14 cellular contexts compared by ENCODE assay signal in the genomic region with DNA sequence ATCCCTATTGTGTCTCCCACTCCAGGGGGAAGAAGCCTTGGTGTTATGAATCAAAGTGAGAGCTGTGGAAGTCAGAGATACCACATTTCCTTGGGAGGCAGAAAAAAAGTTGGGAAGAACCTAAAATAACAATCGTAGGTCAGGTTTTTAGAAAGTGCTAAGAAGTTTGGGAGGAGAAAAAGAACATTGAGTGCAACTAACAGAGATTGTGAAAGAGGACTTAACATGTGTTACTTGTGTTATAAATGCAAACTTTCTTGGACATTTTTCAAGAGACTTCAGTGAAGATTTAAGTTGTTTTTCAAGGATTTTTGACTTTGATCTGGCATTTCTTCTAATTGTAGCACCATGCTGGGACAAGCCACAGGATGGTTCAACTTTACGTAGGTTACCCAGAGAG. TPM values are rescaled to one million over a fixed set of nuclear protein-coding genes. Genes with fewer than 3 reads are reported as not detected.
DNase-seq lines count a peak whose midpoint lies in the region; ATAC-seq, FAIRE-seq and TF ChIP-seq lines count a peak whose summit lies in the region.
"Had no signal": no experiment of that assay in that cellular context is flagged by ENCODE, and none has a peak within 500 bp of the region (broad histone marks: within the 10 kb centered on the region; RNA-seq: fewer than 3 reads in every experiment).

No MANE protein-coding gene starts in this region.

- POLR2A ChIA-PET in activated CD4-positive, alpha-beta memory T cell treated with anti-CD3 and anti-CD28 coated beads for 36 hours (lab: Charles Lee): interaction anchor here (0.8 to 1.6 kb wide), 2 partner anchors 12 to 17 kb away, joined by 3 to 5 read pairs; no protein-coding TSS in a partner anchor
- POLR2A ChIA-PET in HepG2 (lab: Yijun Ruan, JAX): no interaction called here

- no peak overlapping the region for H2AFZ ChIP-seq in HepG2 (ENCODE audit: low read length)

- no TSS peak for BruUV-seq in HepG2 (replicated peaks; lab: Mats Ljungman, UMichigan)

- H3K4me1 ChIP-seq in HepG2 (ENCODE audit: insufficient read depth, low read length) (peaks cover 22% of the 10 kb centered on the region), heart left ventricle (peaks cover 0 to 53% (median 29%) of the 10 kb centered on the region in 12 donors)

- H3K27ac ChIP-seq in HepG2 (ENCODE audit: extremely low read length, insufficient read depth, low read length): no peak overlapping the region
- peak overlapping the region in 4 of 12 donors; percentile 10 to 78 (median 22) for H3K27ac ChIP-seq in heart left ventricle
- H3K27ac ChIP-seq: 22Rv1, SJSA1 had no signal

- CTCF ChIA-PET in activated CD4-positive, alpha-beta memory T cell treated with anti-CD3 and anti-CD28 coated beads for 36 hours (lab: Charles Lee): interaction anchor here (3.7 kb wide), 1 partner anchor 9 kb away, joined by 21 read pairs; a partner anchor contains a TSS
- CTCF ChIA-PET in HepG2 (lab: Yijun Ruan, JAX; ENCODE audit: low intra/inter-chr PET ratio, low total read pairs): no interaction called here

- TF ChIP-seq EP300 in HepG2 (IDR thresholded peaks at IDR 0.05; ENCODE audit: low read depth in 2 of 2, low read length in 2 of 2) (no peak), HepG2 (CRISPR knock-in tag; IDR thresholded peaks at IDR 0.05; ENCODE audit: borderline replicate concordance) (no peak)

- no peak for TF ChIP-seq POLR2A in HepG2 (IDR thresholded peaks at IDR 0.05; ENCODE audit: insufficient read depth in 1 of 2, low read depth in 2 of 2, low read length in 2 of 2)
- no peak for TF ChIP-seq POLR2A in heart left ventricle (IDR thresholded peaks at IDR 0.05)

- H3K9me3 ChIP-seq in HepG2 (ENCODE audit: low read length): no peaks in the 10 kb centered on the region
- no peaks in the 10 kb centered on the region for H3K9me3 ChIP-seq in heart left ventricle
- H3K9me3 ChIP-seq: right atrium auricular region, SJSA1 had no signal

- H4K20me1 ChIP-seq in HepG2 (ENCODE audit: insufficient read depth, low read length): no peaks in the 10 kb centered on the region

- H3K9ac ChIP-seq in HepG2 (ENCODE audit: insufficient read depth, low read depth, low read length): no peak overlapping the region

- in situ Hi-C loops in HepG2 (cut with HindIII; ENCODE audit: extremely low pct_ligation_motif_present, low pct_unique_long_range_greater_than_20kb): no loop called here

- TF ChIP-seq CTCF in fibroblast of pulmonary artery (IDR thresholded peaks at IDR 0.05; ENCODE audit: low read length, missing control alignments) (no peak), HepG2 (CRISPR knock-in tag; IDR thresholded peaks at IDR 0.05) (no peak), heart left ventricle (IDR thresholded peaks at IDR 0.05) (no peak)

- 52% methylated on average over 2 of the region's 2 CpGs for WGBS in HepG2 (ENCODE audit: low lambda C conversion rate)
- 83 to 87% (median 86%) methylated on average over 2 of the region's 2 CpGs for WGBS in heart left ventricle, 4 donors

- H3K36me3 Mint-ChIP-seq in T-helper 1 cell treated with Interleukin-12 subunit alpha and Interleukin-12 subunit beta and Interleukin-4 antibody, amounts not matched to agents 30 μg/mL and 1 μg/mL, for 36 hours (ENCODE audit: low read depth): peaks cover 80% of the 10 kb centered on the region
- H3K36me3 Mint-ChIP-seq in activated CD4-positive, alpha-beta memory T cell treated with anti-CD3 and anti-CD28 coated beads for 36 hours: peaks cover 83% of the 10 kb centered on the region
- H3K36me3 Mint-ChIP-seq in stimulated activated naive B cell treated with anti-CD40 and anti-IgM and Interleukin-4, amounts not matched to agents 10 μg/mL and 1 μg/mL and 100 μg/mL, for 72 hours: peaks cover 59 to 79% of the 10 kb centered on the region in 2 donors

- H3K4me1 Mint-ChIP-seq in T-helper 1 cell treated with Interleukin-12 subunit alpha and Interleukin-12 subunit beta and Interleukin-4 antibody, amounts not matched to agents 30 μg/mL and 1 μg/mL, for 36 hours (ENCODE audit: low read depth): peaks cover 56% of the 10 kb centered on the region
- peaks cover 61% of the 10 kb centered on the region for H3K4me1 Mint-ChIP-seq in activated CD4-positive, alpha-beta memory T cell treated with anti-CD3 and anti-CD28 coated beads for 36 hours (ENCODE audit: low read depth)
- H3K4me1 Mint-ChIP-seq in stimulated activated naive B cell treated with anti-CD40 and anti-IgM and Interleukin-4, amounts not matched to agents 10 μg/mL and 1 μg/mL and 100 μg/mL, for 72 hours: peaks cover 37 to 60% of the 10 kb centered on the region in 2 donors

- H3K4me3 ChIP-seq in fibroblast of pulmonary artery (replicated peaks; ENCODE audit: low read depth, low read length): no peak overlapping the region
- H3K4me3 ChIP-seq in HepG2 (replicated peaks in 1 of 3; ENCODE audit: insufficient read depth in 1 of 3, low read depth in 2 of 3, low read length in 3 of 3): no peak overlapping the region
- H3K4me3 ChIP-seq in heart left ventricle: no peak overlapping the region
- H3K4me3 ChIP-seq: right atrium auricular region, SJSA1 had no signal

- no peak for TF ChIP-seq RAD21 in HepG2 (CRISPR knock-in tag; IDR thresholded peaks at IDR 0.05)

- H3K79me2 ChIP-seq in HepG2 (ENCODE audit: insufficient read depth, low read length): no peaks in the 10 kb centered on the region

- H3K36me3 ChIP-seq in HepG2 (replicated peaks in 1 of 2; ENCODE audit: control insufficient read depth in 1 of 2, insufficient read depth in 2 of 2, low read length in 2 of 2): no peaks in the 10 kb centered on the region
- H3K36me3 ChIP-seq in heart left ventricle: peaks cover 0 to 92% (median 77%) of the 10 kb centered on the region in 9 donors

- H3K9me3 Mint-ChIP-seq in T-helper 1 cell treated with Interleukin-12 subunit alpha and Interleukin-12 subunit beta and Interleukin-4 antibody, amounts not matched to agents 30 μg/mL and 1 μg/mL, for 36 hours: no peaks in the 10 kb centered on the region
- no peaks in the 10 kb centered on the region for H3K9me3 Mint-ChIP-seq in activated CD4-positive, alpha-beta memory T cell treated with anti-CD3 and anti-CD28 coated beads for 36 hours
- H3K9me3 Mint-ChIP-seq in stimulated activated naive B cell treated with anti-CD40 and anti-IgM and Interleukin-4, amounts not matched to agents 10 μg/mL and 1 μg/mL and 100 μg/mL, for 72 hours: no peaks in the 10 kb centered on the region

- H3K27ac Mint-ChIP-seq in T-helper 1 cell treated with Interleukin-12 subunit alpha and Interleukin-12 subunit beta and Interleukin-4 antibody, amounts not matched to agents 30 μg/mL and 1 μg/mL, for 36 hours: peak overlapping the region; percentile 71
- peak overlapping the region; percentile 99 for H3K27ac Mint-ChIP-seq in activated CD4-positive, alpha-beta memory T cell treated with anti-CD3 and anti-CD28 coated beads for 36 hours
- peak overlapping the region; percentile 15 for H3K27ac Mint-ChIP-seq in stimulated activated naive B cell treated with anti-CD40 and anti-IgM and Interleukin-4, amounts not matched to agents 10 μg/mL and 1 μg/mL and 100 μg/mL, for 72 hours

- H3K27me3 ChIP-seq in HepG2 (ENCODE audit: control insufficient read depth in 1 of 2, insufficient read depth in 2 of 2, low read length in 2 of 2) (no peaks in the 10 kb centered on the region), heart left ventricle (no peaks in the 10 kb centered on the region)
- H3K27me3 ChIP-seq: right atrium auricular region, SJSA1 had no signal

- H3K27me3 Mint-ChIP-seq in T-helper 1 cell treated with Interleukin-12 subunit alpha and Interleukin-12 subunit beta and Interleukin-4 antibody, amounts not matched to agents 30 μg/mL and 1 μg/mL, for 36 hours (ENCODE audit: low read depth): no peaks in the 10 kb centered on the region
- no peaks in the 10 kb centered on the region for H3K27me3 Mint-ChIP-seq in activated CD4-positive, alpha-beta memory T cell treated with anti-CD3 and anti-CD28 coated beads for 36 hours
- H3K27me3 Mint-ChIP-seq in stimulated activated naive B cell treated with anti-CD40 and anti-IgM and Interleukin-4, amounts not matched to agents 10 μg/mL and 1 μg/mL and 100 μg/mL, for 72 hours: no peaks in the 10 kb centered on the region

- no peak overlapping the region for H3K4me3 Mint-ChIP-seq in T-helper 1 cell treated with Interleukin-12 subunit alpha and Interleukin-12 subunit beta and Interleukin-4 antibody, amounts not matched to agents 30 μg/mL and 1 μg/mL, for 36 hours
- no peak overlapping the region for H3K4me3 Mint-ChIP-seq in activated CD4-positive, alpha-beta memory T cell treated with anti-CD3 and anti-CD28 coated beads for 36 hours
- no peak overlapping the region for H3K4me3 Mint-ChIP-seq in stimulated activated naive B cell treated with anti-CD40 and anti-IgM and Interleukin-4, amounts not matched to agents 10 μg/mL and 1 μg/mL and 100 μg/mL, for 72 hours

- no peak for ATAC-seq in stimulated activated naive B cell treated with anti-CD40 and anti-IgM and Interleukin-4, amounts not matched to agents 10 μg/mL and 1 μg/mL and 100 μg/mL, for 72 hours (replicated peaks)
- ATAC-seq in HepG2 (no peak), HG03095 (IDR thresholded peaks at IDR 0.05; ENCODE audit: unreplicated experiment) (no peak), heart left ventricle (no peak)

- H3K4me2 ChIP-seq in HepG2 (ENCODE audit: low read depth, low read length): no peak overlapping the region

- intact Hi-C loops in activated CD4-positive, alpha-beta memory T cell treated with anti-CD3 and anti-CD28 coated beads for 36 hours (cut with micrococcal nuclease): loop anchor here (5.0 kb wide), 1 partner anchor 36 kb away; no protein-coding TSS in a partner anchor
- intact Hi-C loops in HepG2 (cut with micrococcal nuclease; ENCODE audit: unreplicated experiment): no loop called here
- intact Hi-C loops in heart left ventricle (cut with DNase I): loop anchor here in 2 of 10 donors (5.0 kb wide), 2 partner anchors 34 to 44 kb away; no protein-coding TSS in a partner anchor

- DNase-seq in T-helper 1 cell: no peak
- no peak for DNase-seq in activated CD4-positive, alpha-beta memory T cell treated with anti-CD3 and anti-CD28 coated beads for 36 hours
- peak; percentile 42 for DNase-seq in fibroblast of pulmonary artery (ENCODE audit: low read depth)
- DNase-seq in stimulated activated naive B cell treated with anti-CD40 and anti-IgM and Interleukin-4, amounts not matched to agents 10 μg/mL and 1 μg/mL and 100 μg/mL, for 72 hours: no peak
- DNase-seq in HepG2 (ENCODE audit: low spot score): no peak
- no peak for DNase-seq in heart left ventricle
- DNase-seq: activated effector memory CD4-positive, alpha-beta T cell treated with Interleukin-2 at 50 U/mL for 16 hours; NCI-H2107 had no signal

- FAIRE-seq in HepG2 (lab: Jason Lieb, UNC): no peak

RNA-seq across cellular contexts. Expression of a gene that starts 7.8 kb away (rescaled TPM):
- total RNA-seq in activated CD4-positive, alpha-beta memory T cell treated with anti-CD3 and anti-CD28 coated beads for 36 hours: 1 to 10 TPM; 1.5 to 2.5 TPM
- total RNA-seq in HepG2 (2016; rRNA removed; fragmentation: Illumina TruSeq; extraction: Trizol) (5.1 and 6.6 TPM in 2 replicates), heart left ventricle (under 1 TPM in 7 of 9 donors, not detected in 2; 0.14 to 0.93 (median 0.24) TPM)
- total RNA-seq in HepG2 (2016; cell fraction: cytosol; rRNA removed; fragmentation: Illumina TruSeq; extraction: Trizol; ENCODE audit: low read depth): 1.5 and 2.2 TPM in 2 replicates
- 4.6 and 8.4 TPM in 2 replicates for total RNA-seq in HepG2 (2016; cell fraction: insoluble cytoplasmic fraction; rRNA removed; fragmentation: Illumina TruSeq; extraction: Trizol)
- 3.1 and 3.6 TPM in 2 replicates for total RNA-seq in HepG2 (2016; cell fraction: membrane; rRNA removed; fragmentation: Illumina TruSeq; extraction: Trizol)
- 7.5 and 8.3 TPM in 2 replicates for total RNA-seq in HepG2 (2016; cell fraction: nucleus; rRNA removed; fragmentation: Illumina TruSeq; extraction: Trizol)
- polyA plus RNA-seq in HepG2 (2011; rRNA removed) (1.6 and 1.8 TPM in 2 replicates), heart left ventricle (under 1 TPM; 0.12 to 0.15 TPM)
- polyA plus RNA-seq in HepG2 (2011; cell fraction: cytosol; rRNA removed): 1.2 and 1.8 TPM in 2 replicates
- 0.34 and 0.36 TPM in 2 replicates for polyA plus RNA-seq in HepG2 (2011; cell fraction: nucleus; rRNA removed)
- 0.33 and 0.59 TPM in 2 replicates for polyA plus RNA-seq in HepG2 (2012)
- 2.1 and 3.6 TPM in 2 replicates for polyA plus RNA-seq in HepG2 (2016; cell fraction: cytosol; fragmentation: Illumina TruSeq; extraction: Trizol; ENCODE audit: low read depth)
- 5.1 and 6.0 TPM in 2 replicates for polyA plus RNA-seq in HepG2 (2016; cell fraction: insoluble cytoplasmic fraction; fragmentation: Illumina TruSeq; extraction: Trizol; ENCODE audit: low read depth)
- 2.4 and 3.7 TPM in 2 replicates for polyA plus RNA-seq in HepG2 (2016; cell fraction: membrane; fragmentation: Illumina TruSeq; extraction: Trizol; ENCODE audit: low read depth)
- 11.6 and 13.9 TPM in 2 replicates for polyA plus RNA-seq in HepG2 (2016; cell fraction: nucleus; fragmentation: Illumina TruSeq; extraction: Trizol; ENCODE audit: insufficient read depth, low read depth)
- 0.92 TPM in 1 of 2 replicates, not detected in the other for polyA minus RNA-seq in HepG2 (2011; rRNA and poly(A)+ RNA removed; ENCODE audit: low replicate concordance)
- polyA minus RNA-seq in HepG2 (2011; cell fraction: cytosol; rRNA and poly(A)+ RNA removed): 0.35 and 0.59 TPM in 2 replicates
- 0.52 and 0.87 TPM in 2 replicates for polyA minus RNA-seq in HepG2 (2011; cell fraction: nucleus; rRNA and poly(A)+ RNA removed)
- total RNA-seq: cerebellum, SJSA1 had no signal

RNA-seq across cellular contexts. Expression of a gene that starts 15.2 kb away (rescaled TPM):
- total RNA-seq in activated CD4-positive, alpha-beta memory T cell treated with anti-CD3 and anti-CD28 coated beads for 36 hours: 100 to 1,000 TPM; 640 to 644 TPM
- total RNA-seq in HepG2 (2016; rRNA removed; fragmentation: Illumina TruSeq; extraction: Trizol): 0.11 and 0.28 TPM in 2 replicates
- total RNA-seq in HepG2 (2016; cell fraction: cytosol; rRNA removed; fragmentation: Illumina TruSeq; extraction: Trizol; ENCODE audit: low read depth): not detected in 2 replicates
- total RNA-seq in HepG2 (2016; cell fraction: insoluble cytoplasmic fraction; rRNA removed; fragmentation: Illumina TruSeq; extraction: Trizol): 0.30 and 0.48 TPM in 2 replicates
- total RNA-seq in HepG2 (2016; cell fraction: membrane; rRNA removed; fragmentation: Illumina TruSeq; extraction: Trizol): 0.17 TPM in 1 of 2 replicates, not detected in the other
- total RNA-seq in HepG2 (2016; cell fraction: nucleus; rRNA removed; fragmentation: Illumina TruSeq; extraction: Trizol): not detected in 2 replicates
- 0.87 and 0.88 TPM in 2 replicates for polyA plus RNA-seq in HepG2 (2011; rRNA removed)
- polyA plus RNA-seq in HepG2 (2011; cell fraction: cytosol; rRNA removed): 0.55 and 1.0 TPM in 2 replicates
- polyA plus RNA-seq in HepG2 (2011; cell fraction: nucleus; rRNA removed): 0.52 and 0.53 TPM in 2 replicates
- 0.36 TPM in 1 of 2 replicates, not detected in the other for polyA plus RNA-seq in HepG2 (2012)
- polyA plus RNA-seq in HepG2 (2016; cell fraction: cytosol; fragmentation: Illumina TruSeq; extraction: Trizol; ENCODE audit: low read depth): not detected in 2 replicates
- polyA plus RNA-seq in HepG2 (2016; cell fraction: insoluble cytoplasmic fraction; fragmentation: Illumina TruSeq; extraction: Trizol; ENCODE audit: low read depth): 0.28 and 0.43 TPM in 2 replicates
- polyA plus RNA-seq in HepG2 (2016; cell fraction: membrane; fragmentation: Illumina TruSeq; extraction: Trizol; ENCODE audit: low read depth): 0.27 and 0.32 TPM in 2 replicates
- polyA plus RNA-seq in HepG2 (2016; cell fraction: nucleus; fragmentation: Illumina TruSeq; extraction: Trizol; ENCODE audit: insufficient read depth, low read depth): 0.47 TPM in 1 of 2 replicates, not detected in the other
- polyA minus RNA-seq in HepG2 (2011; rRNA and poly(A)+ RNA removed; ENCODE audit: low replicate concordance): 4.0 and 4.8 TPM in 2 replicates
- not detected in 2 replicates for polyA minus RNA-seq in HepG2 (2011; cell fraction: cytosol; rRNA and poly(A)+ RNA removed)
- 0.62 TPM in 1 of 2 replicates, not detected in the other for polyA minus RNA-seq in HepG2 (2011; cell fraction: nucleus; rRNA and poly(A)+ RNA removed)
- total RNA-seq in heart left ventricle: 100 to 1,000 TPM in 2 of 9 donors, 10 to 100 TPM in 7; 30.5 to 256 (median 53.6) TPM
- polyA plus RNA-seq in heart left ventricle: 10 to 100 TPM; 65.8 to 81.5 TPM

RNA-seq across cellular contexts. Expression of a gene that starts 26.7 kb away (rescaled TPM):
- not detected for total RNA-seq in activated CD4-positive, alpha-beta memory T cell treated with anti-CD3 and anti-CD28 coated beads for 36 hours
- total RNA-seq in HepG2 (2016; rRNA removed; fragmentation: Illumina TruSeq; extraction: Trizol): not detected in 2 replicates
- total RNA-seq in HepG2 (2016; cell fraction: cytosol; rRNA removed; fragmentation: Illumina TruSeq; extraction: Trizol; ENCODE audit: low read depth): not detected in 2 replicates
- not detected in 2 replicates for total RNA-seq in HepG2 (2016; cell fraction: insoluble cytoplasmic fraction; rRNA removed; fragmentation: Illumina TruSeq; extraction: Trizol)
- not detected in 2 replicates for total RNA-seq in HepG2 (2016; cell fraction: membrane; rRNA removed; fragmentation: Illumina TruSeq; extraction: Trizol)
- not detected in 2 replicates for total RNA-seq in HepG2 (2016; cell fraction: nucleus; rRNA removed; fragmentation: Illumina TruSeq; extraction: Trizol)
- not detected in 2 replicates for polyA plus RNA-seq in HepG2 (2011; rRNA removed)
- not detected in 2 replicates for polyA plus RNA-seq in HepG2 (2011; cell fraction: cytosol; rRNA removed)
- polyA plus RNA-seq in HepG2 (2011; cell fraction: nucleus; rRNA removed): not detected in 2 replicates
- not detected in 2 replicates for polyA plus RNA-seq in HepG2 (2012)
- polyA plus RNA-seq in HepG2 (2016; cell fraction: cytosol; fragmentation: Illumina TruSeq; extraction: Trizol; ENCODE audit: low read depth): not detected in 2 replicates
- polyA plus RNA-seq in HepG2 (2016; cell fraction: insoluble cytoplasmic fraction; fragmentation: Illumina TruSeq; extraction: Trizol; ENCODE audit: low read depth): not detected in 2 replicates
- polyA plus RNA-seq in HepG2 (2016; cell fraction: membrane; fragmentation: Illumina TruSeq; extraction: Trizol; ENCODE audit: low read depth): not detected in 2 replicates
- polyA plus RNA-seq in HepG2 (2016; cell fraction: nucleus; fragmentation: Illumina TruSeq; extraction: Trizol; ENCODE audit: insufficient read depth, low read depth): not detected in 2 replicates
- not detected in 2 replicates for polyA minus RNA-seq in HepG2 (2011; rRNA and poly(A)+ RNA removed; ENCODE audit: low replicate concordance)
- not detected in 2 replicates for polyA minus RNA-seq in HepG2 (2011; cell fraction: cytosol; rRNA and poly(A)+ RNA removed)
- polyA minus RNA-seq in HepG2 (2011; cell fraction: nucleus; rRNA and poly(A)+ RNA removed): not detected in 2 replicates
- total RNA-seq in heart left ventricle: not detected
- polyA plus RNA-seq in heart left ventricle: not detected
- total RNA-seq: cerebellum, right atrium auricular region, SJSA1 had no signal

Comparison
In these comparisons a context has a peak if more than half of its experiments do, and no peak if none do; other contexts are left out.
1. H3K27ac Mint-ChIP-seq: peak in every context shown above with its lines; median percentile 99 in activated CD4-positive, alpha-beta memory T cell treated with anti-CD3 and anti-CD28 coated beads for 36 hours; 71 in T-helper 1 cell treated with Interleukin-12 subunit alpha and Interleukin-12 subunit beta and Interleukin-4 antibody, amounts not matched to agents 30 μg/mL and 1 μg/mL, for 36 hours; 15 in stimulated activated naive B cell treated with anti-CD40 and anti-IgM and Interleukin-4, amounts not matched to agents 10 μg/mL and 1 μg/mL and 100 μg/mL, for 72 hours.
2. RNA of a gene that starts 15.2 kb away (total RNA-seq): 640 to 644 TPM in activated CD4-positive, alpha-beta memory T cell treated with anti-CD3 and anti-CD28 coated beads for 36 hours and 30.5 to 256 TPM in heart left ventricle; 0.11 to 0.48 TPM in HepG2; every median in the first group is over 10 times any median in the second.